In the genomic region with DNA sequence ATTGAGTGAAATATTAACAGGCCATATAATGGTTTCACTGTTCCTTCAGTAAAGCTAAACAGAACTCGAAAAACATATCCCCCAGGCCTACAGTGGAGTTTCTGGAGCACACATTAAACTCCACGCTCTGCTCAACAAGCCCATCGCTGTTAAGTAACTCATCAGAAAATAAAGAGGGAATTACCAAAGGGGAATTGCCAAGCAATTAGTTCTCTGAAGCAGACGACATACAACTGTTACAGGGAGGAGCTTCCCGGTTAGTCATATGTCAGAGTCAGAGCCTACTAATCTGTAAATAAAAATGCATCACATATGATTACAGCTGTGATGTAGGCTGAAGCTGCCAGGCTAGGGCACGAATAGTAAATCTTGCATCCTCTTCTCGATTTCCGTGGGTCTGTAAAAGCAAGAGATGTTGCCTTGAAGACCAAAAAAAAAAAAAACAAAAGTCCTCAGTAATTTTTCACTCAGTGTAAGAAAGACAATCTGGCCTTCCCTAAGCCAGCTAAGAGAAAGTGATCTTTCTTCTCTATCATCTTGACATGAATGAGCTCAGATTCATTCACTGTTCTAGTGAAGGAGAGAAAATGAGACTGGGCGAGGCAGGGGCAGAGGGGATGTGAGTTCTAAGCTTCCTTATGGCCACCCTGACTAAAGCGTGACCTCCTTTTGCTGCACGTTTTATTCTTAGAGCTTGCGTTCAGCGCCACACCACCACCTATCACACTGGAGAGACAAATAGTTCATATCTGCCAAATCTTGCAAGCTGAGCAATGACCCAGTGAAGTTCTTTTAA, we compare ENCODE assay signal across 1 cellular context.
TF ChIP-seq lines count a peak whose summit lies in the region.

No MANE protein-coding gene starts in this region.

TF ChIP-seq in GM12878, 131 proteins besides CTCF, POLR2A, EP300 and RAD21 (continued from another document):
- TF ChIP-seq, protein P1, sequence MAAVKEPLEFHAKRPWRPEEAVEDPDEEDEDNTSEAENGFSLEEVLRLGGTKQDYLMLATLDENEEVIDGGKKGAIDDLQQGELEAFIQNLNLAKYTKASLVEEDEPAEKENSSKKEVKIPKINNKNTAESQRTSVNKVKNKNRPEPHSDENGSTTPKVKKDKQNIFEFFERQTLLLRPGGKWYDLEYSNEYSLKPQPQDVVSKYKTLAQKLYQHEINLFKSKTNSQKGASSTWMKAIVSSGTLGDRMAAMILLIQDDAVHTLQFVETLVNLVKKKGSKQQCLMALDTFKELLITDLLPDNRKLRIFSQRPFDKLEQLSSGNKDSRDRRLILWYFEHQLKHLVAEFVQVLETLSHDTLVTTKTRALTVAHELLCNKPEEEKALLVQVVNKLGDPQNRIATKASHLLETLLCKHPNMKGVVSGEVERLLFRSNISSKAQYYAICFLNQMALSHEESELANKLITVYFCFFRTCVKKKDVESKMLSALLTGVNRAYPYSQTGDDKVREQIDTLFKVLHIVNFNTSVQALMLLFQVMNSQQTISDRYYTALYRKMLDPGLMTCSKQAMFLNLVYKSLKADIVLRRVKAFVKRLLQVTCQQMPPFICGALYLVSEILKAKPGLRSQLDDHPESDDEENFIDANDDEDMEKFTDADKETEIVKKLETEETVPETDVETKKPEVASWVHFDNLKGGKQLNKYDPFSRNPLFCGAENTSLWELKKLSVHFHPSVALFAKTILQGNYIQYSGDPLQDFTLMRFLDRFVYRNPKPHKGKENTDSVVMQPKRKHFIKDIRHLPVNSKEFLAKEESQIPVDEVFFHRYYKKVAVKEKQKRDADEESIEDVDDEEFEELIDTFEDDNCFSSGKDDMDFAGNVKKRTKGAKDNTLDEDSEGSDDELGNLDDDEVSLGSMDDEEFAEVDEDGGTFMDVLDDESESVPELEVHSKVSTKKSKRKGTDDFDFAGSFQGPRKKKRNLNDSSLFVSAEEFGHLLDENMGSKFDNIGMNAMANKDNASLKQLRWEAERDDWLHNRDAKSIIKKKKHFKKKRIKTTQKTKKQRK (IDR thresholded peaks at IDR 0.05; ENCODE audit: low read depth, low read length) = no peak
- TF ChIP-seq FOXM1 (IDR thresholded peaks at IDR 0.05; ENCODE audit: low read depth, low read length) (no peak), RUNX3 (IDR thresholded peaks at IDR 0.05; ENCODE audit: low read length) (no peak), RBBP5 (conservative IDR thresholded peaks at IDR 0.05) (no peak), RFX5 (IDR thresholded peaks at IDR 0.05; ENCODE audit: low read depth, low read length) (no peak), SP1 (IDR thresholded peaks at IDR 0.05; ENCODE audit: low read depth, low read length) (no peak)
- TF ChIP-seq, protein P2, sequence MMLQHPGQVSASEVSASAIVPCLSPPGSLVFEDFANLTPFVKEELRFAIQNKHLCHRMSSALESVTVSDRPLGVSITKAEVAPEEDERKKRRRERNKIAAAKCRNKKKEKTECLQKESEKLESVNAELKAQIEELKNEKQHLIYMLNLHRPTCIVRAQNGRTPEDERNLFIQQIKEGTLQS (IDR thresholded peaks at IDR 0.05; ENCODE audit: borderline replicate concordance, extremely low read depth, low read depth, low read length) = no peak
